In genomic region chr1:159944623-159945455, GRCh38 we compare ENCODE assay signal across 9 cellular contexts. TPM values are rescaled to one million over a fixed set of nuclear protein-coding genes. Genes with fewer than 3 reads are reported as not detected.
DNase-seq lines count a peak whose midpoint lies in the region; ATAC-seq, FAIRE-seq and TF ChIP-seq lines count a peak whose summit lies in the region.
"Had no signal": no experiment of that assay in that cellular context is flagged by ENCODE, and none has a peak within 500 bp of the region (broad histone marks: within the 10 kb centered on the region; RNA-seq: fewer than 3 reads in every experiment).

No MANE protein-coding gene starts in this region.

- H3K9ac ChIP-seq in HCT116 (ENCODE audit: low read length) = peak overlapping the region; percentile 60

- DNase-seq in HCT116 (ENCODE audit: low read depth, low spot score) (no peak), bronchial epithelial cell (ENCODE audit: low read depth) (peak; percentile 29), AG20443 (ENCODE audit: low spot score) (no peak), retina (no peak), posterior cingulate gyrus (no peak)
- no peak for DNase-seq in activated CD4-positive, alpha-beta T cell treated with anti-CD3 and anti-CD28 coated beads, Interleukin-2, amount 50 U/mL, for 1 hour

- peak overlapping the region; percentile 3 for H2AFZ ChIP-seq in HCT116 (ENCODE audit: low read depth, low read length, poor library complexity, severe bottlenecking)

- CTCF ChIA-PET in HCT116 (lab: Charles Lee) = interaction anchor here (1.2 to 2.4 kb wide), 5 partner anchors 11 to 63 kb away, joined by 3 to 40 read pairs (median 3); no protein-coding TSS in a partner anchor

- H3K27ac ChIP-seq in 22Rv1 = peak overlapping the region; percentile 96
- H3K27ac ChIP-seq in HCT116 (ENCODE audit: low read depth, low read length) = peak overlapping the region; percentile 64; the same call in 1 of the 2 replicates
- H3K27ac ChIP-seq in mesodermal cell (ENCODE audit: low read depth, low read length, severe bottlenecking) = no peak overlapping the region

- POLR2A ChIA-PET in HCT116 (lab: Charles Lee) = no interaction called here

- TF ChIP-seq RAD21 in HCT116 (IDR thresholded peaks at IDR 0.05; ENCODE audit: low read depth) = no peak

- peak overlapping the region; percentile 91 for H3K4me2 ChIP-seq in HCT116 (ENCODE audit: low read length)

- H3K36me3 ChIP-seq in HCT116 (ENCODE audit: control insufficient read depth in 1 of 2, insufficient read depth in 2 of 2, low read length in 2 of 2) (no peaks in the 10 kb centered on the region), bronchial epithelial cell (ENCODE audit: control insufficient read depth, insufficient read depth, low read length) (peaks cover 3% of the 10 kb centered on the region), mesodermal cell (ENCODE audit: control insufficient read depth, insufficient read depth, low read length) (no peaks in the 10 kb centered on the region)

- H3K4me3 ChIP-seq in HCT116 (replicated peaks in 1 of 2; ENCODE audit: low read depth in 1 of 2, low read length in 2 of 2) (peak overlapping the region; percentile 54 to 63), bronchial epithelial cell (ENCODE audit: low read depth, low read length) (peak overlapping the region; percentile 62), mesodermal cell (ENCODE audit: extremely low read depth, insufficient read depth, low read length, poor library complexity, severe bottlenecking) (peak overlapping the region; percentile 56)

- FAIRE-seq in bronchial epithelial cell (lab: Jason Lieb, UNC) = no peak
- FAIRE-seq: colon had no signal

- no TSS peak for BruUV-seq in HCT116 (replicated peaks; lab: Mats Ljungman, UMichigan)

- H3K4me1 ChIP-seq in HCT116 (ENCODE audit: control insufficient read depth in 1 of 2, insufficient read depth in 2 of 2, low read length in 2 of 2) (peaks cover 14 to 25% of the 10 kb centered on the region in 2 experiments), mesodermal cell (ENCODE audit: control insufficient read depth, insufficient read depth, low read length, poor library complexity, severe bottlenecking) (peaks cover 18% of the 10 kb centered on the region)

- ATAC-seq in HCT116 = no peak

- no peak for TF ChIP-seq POLR2A in HCT116 (IDR thresholded peaks at IDR 0.05; ENCODE audit: borderline replicate concordance, extremely low read depth, insufficient read depth, insufficient read length)

- H4K20me1 ChIP-seq in HCT116 (ENCODE audit: insufficient read depth) = no peaks in the 10 kb centered on the region

- no peaks in the 10 kb centered on the region for H3K27me3 ChIP-seq in HCT116 (ENCODE audit: insufficient read depth, low read length)
- no peaks in the 10 kb centered on the region for H3K27me3 ChIP-seq in bronchial epithelial cell (ENCODE audit: control insufficient read depth, insufficient read depth, low read length)

- intact Hi-C loops in HCT116 (cut with micrococcal nuclease) = no loop called here
- intact Hi-C loops in posterior cingulate gyrus (cut with DNase I) = no loop called here

- H3K9me2 ChIP-seq in HCT116 (ENCODE audit: insufficient read depth) = no peaks in the 10 kb centered on the region

- TF ChIP-seq CTCF in 22Rv1 (IDR thresholded peaks at IDR 0.05) (no peak), HCT116 (IDR thresholded peaks at IDR 0.05 in 2 of 3, conservative IDR thresholded peaks at IDR 0.05 in 1 of 3; ENCODE audit: borderline replicate concordance in 1 of 3, insufficient read depth in 1 of 3, low read depth in 2 of 3, low read length in 2 of 3) (no peak), bronchial epithelial cell (IDR thresholded peaks at IDR 0.05; ENCODE audit: insufficient read depth, low read length, severe bottlenecking) (no peak)

- WGBS in mesodermal cell (ENCODE audit: insufficient coverage in 2 of 2), 2 experiments = 20 to 23% methylated on average over 11 of the region's 11 CpGs

- H3K9me3 ChIP-seq in HCT116 (ENCODE audit: control insufficient read depth in 1 of 2, insufficient read depth in 1 of 2, low read depth in 1 of 2, low read length in 2 of 2) (no peaks in the 10 kb centered on the region), mesodermal cell (ENCODE audit: control insufficient read depth, low read length) (no peaks in the 10 kb centered on the region)

- H3K79me2 ChIP-seq in HCT116 (ENCODE audit: insufficient read depth, low read length) = no peaks in the 10 kb centered on the region

- RAD21 ChIA-PET in HCT116 (lab: Charles Lee; ENCODE audit: low non-redundant PET in 1 of 2, low total read pairs in 2 of 2, uncharacterized antibody in 2 of 2, unreplicated experiment in 2 of 2) = interaction anchor here (1.8 to 2.0 kb wide), 2 partner anchors 63 kb away, joined by 5 read pairs; no protein-coding TSS in a partner anchor

TF ChIP-seq in HCT116, 20 proteins besides CTCF, POLR2A, EP300 and RAD21:
- TF ChIP-seq YY1 (IDR thresholded peaks at IDR 0.05; ENCODE audit: extremely low read depth, insufficient replicate concordance, low read depth, low read length) (no peak), POLR2AphosphoS5 (IDR thresholded peaks at IDR 0.05; ENCODE audit: low read depth, low read length) (no peak), ZNF274 (IDR thresholded peaks at IDR 0.05; ENCODE audit: low read depth, low read length) (no peak), SIN3A (IDR thresholded peaks at IDR 0.05; ENCODE audit: low read depth) (no peak), EGR1 (IDR thresholded peaks at IDR 0.05; ENCODE audit: low read depth) (no peak), CBX3 (IDR thresholded peaks at IDR 0.05; ENCODE audit: low read depth) (no peak), FOSL1 (IDR thresholded peaks at IDR 0.05; ENCODE audit: low read depth) (no peak), EZH2phosphoT487 (IDR thresholded peaks at IDR 0.05; ENCODE audit: borderline replicate concordance) (no peak)

RNA-seq across cellular contexts. Expression of gene IGSF9, which starts 0.6 kb away (rescaled TPM):
- total RNA-seq in HCT116 (2021; ENCODE audit: unreplicated experiment) (10.3 TPM), bronchial epithelial cell (6.3 and 16.8 TPM in 2 replicates)
- 3.9 and 4.4 TPM in 2 replicates for polyA plus RNA-seq in HCT116 (2012)
- 7.6 TPM for polyA plus RNA-seq in mesodermal cell (2013, experiment 1 of 2)
- polyA plus RNA-seq in mesodermal cell (2013, experiment 2 of 2) = 5.3 TPM

RNA-seq across cellular contexts. Expression of gene SLAMF9, which starts 9.2 kb away (rescaled TPM):
- not detected for total RNA-seq in HCT116 (2021; ENCODE audit: unreplicated experiment)
- polyA plus RNA-seq in HCT116 (2012) = not detected in 2 replicates
- 10.0 and 16.6 TPM in 2 replicates for total RNA-seq in bronchial epithelial cell
- polyA plus RNA-seq in mesodermal cell (2013, experiment 1 of 2) = 0.37 TPM
- 0.25 TPM for polyA plus RNA-seq in mesodermal cell (2013, experiment 2 of 2)

RNA-seq across cellular contexts. Expression of gene TAGLN2, which starts 19.5 kb away (rescaled TPM):
- 127 TPM for total RNA-seq in HCT116 (2021; ENCODE audit: unreplicated experiment)
- polyA plus RNA-seq in HCT116 (2012) = 174 and 182 TPM in 2 replicates
- 265 and 283 TPM in 2 replicates for total RNA-seq in bronchial epithelial cell
- polyA plus RNA-seq in mesodermal cell (2013, experiment 1 of 2) = 496 TPM
- 406 TPM for polyA plus RNA-seq in mesodermal cell (2013, experiment 2 of 2)

RNA-seq across cellular contexts. Expression of gene CFAP45, which starts 44.9 kb away (rescaled TPM):
- total RNA-seq in HCT116 (2021; ENCODE audit: unreplicated experiment) (0.59 TPM), bronchial epithelial cell (0.53 and 0.90 TPM in 2 replicates)
- 0.52 and 0.91 TPM in 2 replicates for polyA plus RNA-seq in HCT116 (2012)
- polyA plus RNA-seq in mesodermal cell (2013, experiment 1 of 2) = 1.4 TPM
- polyA plus RNA-seq in mesodermal cell (2013, experiment 2 of 2) = 1.8 TPM
